8 cellular contexts compared by ENCODE assay signal in genomic region chr9:36102742-36103495, GRCh38. TPM values are rescaled to one million over a fixed set of nuclear protein-coding genes. Genes with fewer than 3 reads are reported as not detected.
DNase-seq lines count a peak whose midpoint lies in the region; ATAC-seq and TF ChIP-seq lines count a peak whose summit lies in the region.

No MANE protein-coding gene starts in this region.

- H3K27ac ChIP-seq in Karpas-422 (ENCODE audit: low read length): no peak overlapping the region
- peak overlapping the region; percentile 4 for H3K27ac ChIP-seq in foreskin keratinocyte
- peak overlapping the region in 1 of 2 donors; percentile 25 for H3K27ac ChIP-seq in tibial artery

- no peaks in the 10 kb centered on the region for H3K27me3 Mint-ChIP-seq in activated T-helper 17 cell treated with anti-CD3 and anti-CD28 coated beads, Interleukin-2, amount 50 U/mL, for 72 hours

- H3K36me3 ChIP-seq in Karpas-422 (ENCODE audit: insufficient read depth, low read length) (no peaks in the 10 kb centered on the region), tibial artery (peaks cover 0 to 1% (median 1%) of the 10 kb centered on the region in 3 donors)

- H3K4me1 ChIP-seq in Karpas-422 (ENCODE audit: low read length): no peaks in the 10 kb centered on the region
- H3K4me1 ChIP-seq in foreskin keratinocyte: peaks cover 8% of the 10 kb centered on the region
- H3K4me1 ChIP-seq in tibial artery: no peaks in the 10 kb centered on the region

- no peaks in the 10 kb centered on the region for H3K9me3 ChIP-seq in Karpas-422 (ENCODE audit: low read length)
- H3K9me3 ChIP-seq in tibial artery: no peaks in the 10 kb centered on the region

- intact Hi-C loops in tibial artery (cut with DNase I; ENCODE audit: low total_unique reads): loop anchor here (2.0 kb wide), 1 partner anchor 64 kb away; no protein-coding TSS in a partner anchor

- H3K4me3 ChIP-seq in Karpas-422 (ENCODE audit: low read length) (no peak overlapping the region), tibial artery (no peak overlapping the region)

- H4K20me1 ChIP-seq in Karpas-422 (ENCODE audit: insufficient read depth, low read depth, low read length): no peaks in the 10 kb centered on the region

- no peak overlapping the region for H3K4me3 Mint-ChIP-seq in activated T-helper 17 cell treated with anti-CD3 and anti-CD28 coated beads, Interleukin-2, amount 50 U/mL, for 72 hours

- no peaks in the 10 kb centered on the region for H3K36me3 Mint-ChIP-seq in activated T-helper 17 cell treated with anti-CD3 and anti-CD28 coated beads, Interleukin-2, amount 50 U/mL, for 72 hours (ENCODE audit: low read depth)

- no peak overlapping the region for H3K27ac Mint-ChIP-seq in activated T-helper 17 cell treated with anti-CD3 and anti-CD28 coated beads, Interleukin-2, amount 50 U/mL, for 72 hours

- H3K9me2 ChIP-seq in Karpas-422 (replicated peaks; ENCODE audit: insufficient read depth, low read length): no peaks in the 10 kb centered on the region

- no peaks in the 10 kb centered on the region for H3K9me3 Mint-ChIP-seq in activated T-helper 17 cell treated with anti-CD3 and anti-CD28 coated beads, Interleukin-2, amount 50 U/mL, for 72 hours

- no peaks in the 10 kb centered on the region for H3K4me1 Mint-ChIP-seq in activated T-helper 17 cell treated with anti-CD3 and anti-CD28 coated beads, Interleukin-2, amount 50 U/mL, for 72 hours

- H3K79me2 ChIP-seq in Karpas-422 (ENCODE audit: low read length): no peaks in the 10 kb centered on the region

- peak; percentile 37 for TF ChIP-seq CTCF in AG09319 (IDR thresholded peaks at IDR 0.05; ENCODE audit: low read depth, low read length)
- peak; percentile 79 for TF ChIP-seq CTCF in foreskin keratinocyte (conservative IDR thresholded peaks at IDR 0.05)
- peak; percentile 78 to 84 for TF ChIP-seq CTCF in tibial artery (IDR thresholded peaks at IDR 0.05)

- no peak overlapping the region for H2AFZ ChIP-seq in Karpas-422 (ENCODE audit: low read length)

- peak; percentile 59 for ATAC-seq in GM18873 (IDR thresholded peaks at IDR 0.05; ENCODE audit: low FRiP score, unreplicated experiment)
- peak; percentile 100 for ATAC-seq in activated T-helper 17 cell treated with anti-CD3 and anti-CD28 coated beads, Interleukin-2, amount 50 U/mL, for 72 hours (replicated peaks)
- ATAC-seq in foreskin keratinocyte: peak; percentile 76

- H3K27me3 ChIP-seq in Karpas-422 (ENCODE audit: low read length) (no peaks in the 10 kb centered on the region), foreskin keratinocyte (no peaks in the 10 kb centered on the region), tibial artery (no peaks in the 10 kb centered on the region)

- peak; percentile 10 for DNase-seq in AG09319 (ENCODE audit: extremely low read depth, low read depth)
- peak; percentile 89 for DNase-seq in Karpas-422
- peak; percentile 85 for DNase-seq in RPMI8226
- DNase-seq in foreskin keratinocyte: peak; percentile 49 to 74
- DNase-seq in occipital lobe (lab: John Stamatoyannopoulos, UW): peak; percentile 52
- peak; percentile 75 to 88 for DNase-seq in tibial artery

- H3K9ac ChIP-seq in Karpas-422 (ENCODE audit: low read length): no peak overlapping the region

- no peak overlapping the region for H3K4me2 ChIP-seq in Karpas-422 (ENCODE audit: low read depth, low read length, poor library complexity, severe bottlenecking)

RNA-seq across cellular contexts. Expression of gene GLIPR2, which starts 33.6 kb away (rescaled TPM):
- total RNA-seq in Karpas-422 (2014; rRNA removed; shearing (Covaris generic); ENCODE audit: low replicate concordance): 0.51 and 0.75 TPM in 2 replicates
- 10 to 100 TPM; 10.2 to 10.7 TPM for total RNA-seq in activated T-helper 17 cell treated with anti-CD3 and anti-CD28 coated beads, Interleukin-2, amount 50 U/mL, for 72 hours
- total RNA-seq in foreskin keratinocyte (2.4 and 4.2 TPM in 2 replicates), occipital lobe (9.2 TPM)
- polyA plus RNA-seq in foreskin keratinocyte: 2.9 and 5.0 TPM in 2 replicates

Comparison
In these comparisons a context has a peak if more than half of its experiments do, and no peak if none do; other contexts are left out.
1. DNase-seq: peak in every context shown above with its lines; median percentile 89 in Karpas-422; 85 in RPMI8226; 82 in tibial artery; 62 in foreskin keratinocyte; 52 in occipital lobe; 10 in AG09319.